12 cellular contexts compared by ENCODE assay signal in the genomic region with DNA sequence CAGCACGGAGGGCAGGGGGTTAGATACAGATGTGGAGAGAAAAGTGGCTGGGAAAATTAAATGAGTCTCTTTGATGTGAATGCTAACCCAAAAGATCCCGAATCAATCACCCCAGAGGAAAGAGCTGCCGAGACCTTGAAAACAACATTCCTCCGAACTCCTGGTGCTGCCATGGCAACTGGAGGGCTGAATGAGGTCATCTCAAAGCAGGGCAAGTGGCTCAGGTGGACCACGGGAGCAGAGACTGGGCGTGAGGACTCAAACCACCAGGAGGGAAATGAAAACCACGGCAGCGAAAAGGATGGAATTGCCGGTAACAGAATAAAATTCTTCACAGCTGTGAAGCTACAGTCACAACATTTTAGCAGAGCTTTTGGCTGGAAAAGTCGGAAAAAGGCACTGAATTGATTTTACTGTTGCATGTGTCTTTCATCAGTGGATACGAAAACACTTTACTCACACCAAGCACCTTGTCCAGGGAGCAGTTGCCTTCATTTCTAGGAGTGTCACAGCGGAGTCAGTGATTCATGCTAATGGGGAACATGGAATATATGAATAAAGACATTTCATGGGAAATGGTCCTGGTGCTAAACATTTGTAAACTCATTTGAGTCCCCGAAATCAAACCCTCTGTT. TPM values are rescaled to one million over a fixed set of nuclear protein-coding genes. Genes with fewer than 3 reads are reported as not detected.
DNase-seq lines count a peak whose midpoint lies in the region; ATAC-seq and TF ChIP-seq lines count a peak whose summit lies in the region.
"Had no signal": no experiment of that assay in that cellular context is flagged by ENCODE, and none has a peak within 500 bp of the region (broad histone marks: within the 10 kb centered on the region; RNA-seq: fewer than 3 reads in every experiment).

No MANE protein-coding gene starts in this region.

- H3K36me3 Mint-ChIP-seq in chondrocyte (ENCODE audit: low read depth): peaks cover 4% of the 10 kb centered on the region
- H3K36me3 Mint-ChIP-seq: natural killer cell treated with Interleukin-12 subunit alpha and Interleukin-12 subunit beta and Interleukin-15 and Interleukin-18, amount 100 ng/mL, for 72 hours had no signal

- in situ Hi-C loops in GM13977 (cut with MboI; ENCODE audit: low pct_unique_long_range_greater_than_20kb, low sequenced_read_pairs, unreplicated experiment): no loop called here

- DNase-seq in HEK293T (ENCODE audit: extremely low spot score): peak; percentile 55
- DNase-seq in anterior cingulate cortex (lab: John Stamatoyannopoulos, UW): peak in 39 of 58 donors; percentile 0 to 63 (median 14)
- DNase-seq in hypothalamus (lab: John Stamatoyannopoulos, UW): peak in 33 of 51 donors; percentile 3 to 73 (median 25)
- DNase-seq in sigmoid colon: peak; percentile 64
- no peak for DNase-seq in GM10266 (ENCODE audit: extremely low spot score)
- DNase-seq in chondrocyte (ENCODE audit: low spot score): no peak
- DNase-seq in GM13977 (ENCODE audit: low spot score): no peak
- DNase-seq: stimulated activated CD8-positive, alpha-beta memory T cell treated with anti-CD3 and anti-CD28 coated beads, Interleukin-4, amount 100 ng/mL, for 48 hours had no signal

- intact Hi-C loops in sigmoid colon (cut with DNase I): no loop called here

- CTCF ChIA-PET in HEK293T (lab: Yijun Ruan, JAX): interaction anchor here (0.9 to 1.5 kb wide), 2 partner anchors 38 to 52 kb away, joined by 3 to 4 read pairs; no protein-coding TSS in a partner anchor

- no peak overlapping the region for H3K4me3 ChIP-seq in sigmoid colon

- H3K4me3 Mint-ChIP-seq in chondrocyte (ENCODE audit: unreplicated experiment): no peak overlapping the region
- H3K4me3 Mint-ChIP-seq: IgD-negative memory B cell; natural killer cell treated with Interleukin-12 subunit alpha and Interleukin-12 subunit beta and Interleukin-15 and Interleukin-18, amount 100 ng/mL, for 72 hours had no signal

- POLR2A ChIA-PET in HEK293T (lab: Yijun Ruan, JAX): no interaction called here

- no peaks in the 10 kb centered on the region for H3K4me1 ChIP-seq in sigmoid colon

- no peaks in the 10 kb centered on the region for H3K36me3 ChIP-seq in sigmoid colon

- WGBS in sigmoid colon, 2 donors: 51 to 52% methylated on average over 13 of the region's 13 CpGs

- TF ChIP-seq CTCF in sigmoid colon (IDR thresholded peaks at IDR 0.05) (no peak), GM10266 (IDR thresholded peaks at IDR 0.05; ENCODE audit: control insufficient read depth, insufficient read depth, low read depth, missing control alignments) (no peak), chondrocyte (IDR thresholded peaks at IDR 0.05) (no peak), GM13977 (IDR thresholded peaks at IDR 0.05; ENCODE audit: extremely low read depth, insufficient read depth, missing control alignments) (no peak)

- no peaks in the 10 kb centered on the region for H3K27me3 ChIP-seq in sigmoid colon

- no peaks in the 10 kb centered on the region for H3K9me3 ChIP-seq in sigmoid colon

- H3K27ac Mint-ChIP-seq in chondrocyte (ENCODE audit: unreplicated experiment): no peak overlapping the region
- H3K27ac Mint-ChIP-seq: IgD-negative memory B cell; natural killer cell treated with Interleukin-12 subunit alpha and Interleukin-12 subunit beta and Interleukin-15 and Interleukin-18, amount 100 ng/mL, for 72 hours had no signal

- H3K27me3 Mint-ChIP-seq in chondrocyte (ENCODE audit: low read depth): peaks cover 8% of the 10 kb centered on the region

- TF ChIP-seq POLR2A in sigmoid colon (IDR thresholded peaks at IDR 0.05): no peak

- peaks cover 6% of the 10 kb centered on the region for H3K4me1 Mint-ChIP-seq in chondrocyte (ENCODE audit: low read depth)

- ATAC-seq in HG03159 (IDR thresholded peaks at IDR 0.05; ENCODE audit: unreplicated experiment): no peak
- ATAC-seq: HCT116; natural killer cell treated with Interleukin-12 subunit alpha and Interleukin-12 subunit beta and Interleukin-15 and Interleukin-18, amount 100 ng/mL, for 72 hours had no signal

- peaks cover 6% of the 10 kb centered on the region for H3K9me3 Mint-ChIP-seq in chondrocyte (ENCODE audit: low read depth)

- no peak for TF ChIP-seq EP300 in sigmoid colon (IDR thresholded peaks at IDR 0.05)

- no peak overlapping the region for H3K27ac ChIP-seq in sigmoid colon

TF ChIP-seq in HEK293T, 16 proteins besides CTCF, POLR2A, EP300 and RAD21:
- TF ChIP-seq HDGF (IDR thresholded peaks at IDR 0.05; ENCODE audit: borderline replicate concordance) (no peak), ZNF384 (IDR thresholded peaks at IDR 0.05) (no peak), FOXA1 (IDR thresholded peaks at IDR 0.05) (no peak), FOXM1 (IDR thresholded peaks at IDR 0.05; ENCODE audit: borderline replicate concordance) (no peak), ELF4 (IDR thresholded peaks at IDR 0.05) (no peak), L3MBTL2 (conservative IDR thresholded peaks at IDR 0.05) (no peak), ARNT (IDR thresholded peaks at IDR 0.05) (no peak), TARDBP (IDR thresholded peaks at IDR 0.05) (no peak), LEF1 (IDR thresholded peaks at IDR 0.05; ENCODE audit: borderline replicate concordance) (no peak), FOXK2 (IDR thresholded peaks at IDR 0.05) (no peak), SUZ12 (IDR thresholded peaks at IDR 0.05) (no peak), BHLHE40 (IDR thresholded peaks at IDR 0.05; ENCODE audit: borderline replicate concordance) (no peak), CTBP1 (IDR thresholded peaks at IDR 0.05; ENCODE audit: borderline replicate concordance) (no peak), SP1 (IDR thresholded peaks at IDR 0.05) (no peak), NFRKB (IDR thresholded peaks at IDR 0.05) (no peak), PKNOX1 (IDR thresholded peaks at IDR 0.05) (no peak)
TF ChIP-seq in HEK293T: peak in this region for 0.

RNA-seq across cellular contexts. Expression of gene BECN2, which starts 23.3 kb away (rescaled TPM):
- total RNA-seq in sigmoid colon: not detected
- not detected for polyA plus RNA-seq in sigmoid colon
- total RNA-seq in chondrocyte: not detected in 3 replicates
- total RNA-seq: natural killer cell treated with Interleukin-12 subunit alpha and Interleukin-12 subunit beta and Interleukin-15 and Interleukin-18, amount 100 ng/mL, for 72 hours had no signal
- polyA plus RNA-seq: IgD-negative memory B cell had no signal

Comparison
In these comparisons a context has a peak if more than half of its experiments do, and no peak if none do; other contexts are left out.
1. DNase-seq: peak in HEK293T (single experiment), anterior cingulate cortex (39 of 58), hypothalamus (33 of 51) and sigmoid colon (single experiment); none in GM10266 (single experiment), chondrocyte (single experiment) and GM13977 (single experiment).